24 cellular contexts compared by ENCODE assay signal in genomic region chrX:46693149-46693548, GRCh38.
A peak's percentile ranks its signal among the peaks of the same experiment; 100 is the strongest.
DNase-seq lines count a peak whose midpoint lies in the region; ATAC-seq lines count a peak whose summit lies in the region.
"Had no signal": no experiment of that assay in that cellular context is flagged by ENCODE, and none has a peak within 500 bp of the region (broad histone marks: within the 10 kb centered on the region; RNA-seq: fewer than 3 reads in every experiment).

No MANE protein-coding gene starts in this region.

- no peaks in the 10 kb centered on the region for H3K36me3 Mint-ChIP-seq in naive B cell
- H3K36me3 Mint-ChIP-seq: stimulated activated effector memory CD8-positive, alpha-beta T cell treated with anti-CD3 and anti-CD28 coated beads, Interleukin-12 subunit alpha, Interleukin-12 subunit beta, amount 100 ng/mL, for 72 hours had no signal

- H3K9me3 Mint-ChIP-seq in naive B cell: peaks cover 0 to 2% (median 0%) of the 10 kb centered on the region in 7 donors
- H3K9me3 Mint-ChIP-seq: stimulated activated effector memory CD8-positive, alpha-beta T cell treated with anti-CD3 and anti-CD28 coated beads, Interleukin-12 subunit alpha, Interleukin-12 subunit beta, amount 100 ng/mL, for 72 hours had no signal

- DNase-seq in naive B cell: peak; percentile 18
- no peak for DNase-seq in stimulated activated CD4-positive, alpha-beta T cell treated with anti-CD3 and anti-CD28 coated beads, Interleukin-12 subunit alpha, Interleukin-12 subunit beta, amount 100 ng/mL, for 4 hours
- no peak for DNase-seq in stimulated activated CD4-positive, alpha-beta T cell treated with anti-CD3 and anti-CD28 coated beads, Interleukin-15, amount 100 ng/mL, for 24 hours
- DNase-seq: activated CD4-positive, alpha-beta T cell treated with anti-CD3 and anti-CD28 coated beads, Interleukin-2, amount 50 U/mL, for 1 hour; activated CD8-positive, alpha-beta memory T cell treated with anti-CD3 and anti-CD28 coated beads, Interleukin-2, amount 50 U/mL, for 48 hours; activated effector memory CD4-positive, alpha-beta T cell treated with anti-CD3 and anti-CD28 coated beads, Interleukin-2, amount 50 U/mL, for 16 hours; AML-193; Caco-2; dermis blood vessel endothelial cell; foreskin keratinocyte; kidney glomerular epithelial cell; mammary epithelial cell; naive thymus-derived CD4-positive, alpha-beta T cell; NCI-H774; ovary; PC-9; right cardiac atrium; SIG-M5; T-helper 1 cell had no signal

- H3K27me3 Mint-ChIP-seq in naive B cell: no peaks in the 10 kb centered on the region
- H3K27me3 Mint-ChIP-seq: naive thymus-derived CD4-positive, alpha-beta T cell had no signal

- peak overlapping the region in 1 of 6 donors; percentile 58 for H3K27ac Mint-ChIP-seq in naive B cell
- H3K27ac Mint-ChIP-seq: naive thymus-derived CD4-positive, alpha-beta T cell; stimulated activated effector memory CD8-positive, alpha-beta T cell treated with anti-CD3 and anti-CD28 coated beads, Interleukin-12 subunit alpha, Interleukin-12 subunit beta, amount 100 ng/mL, for 72 hours had no signal

- peaks cover 27 to 51% (median 33%) of the 10 kb centered on the region in 3 donors for H3K4me1 Mint-ChIP-seq in naive B cell
- H3K4me1 Mint-ChIP-seq: naive thymus-derived CD4-positive, alpha-beta T cell; stimulated activated effector memory CD8-positive, alpha-beta T cell treated with anti-CD3 and anti-CD28 coated beads, Interleukin-12 subunit alpha, Interleukin-12 subunit beta, amount 100 ng/mL, for 72 hours had no signal

- ATAC-seq in GM18858 (IDR thresholded peaks at IDR 0.05; ENCODE audit: unreplicated experiment) (peak; percentile 54), GM21390 (IDR thresholded peaks at IDR 0.05; ENCODE audit: unreplicated experiment) (peak; percentile 69), HG03342 (IDR thresholded peaks at IDR 0.05; ENCODE audit: unreplicated experiment) (peak; percentile 72), naive B cell (ENCODE audit: low read depth in 2 of 2) (peak; percentile 58 to 65), GM19467 (IDR thresholded peaks at IDR 0.05; ENCODE audit: unreplicated experiment) (no peak)
- ATAC-seq: foreskin keratinocyte; naive thymus-derived CD4-positive, alpha-beta T cell; right cardiac atrium; stimulated activated effector memory CD8-positive, alpha-beta T cell treated with anti-CD3 and anti-CD28 coated beads, Interleukin-12 subunit alpha, Interleukin-12 subunit beta, amount 100 ng/mL, for 72 hours had no signal

- H3K4me3 Mint-ChIP-seq in naive B cell: peak overlapping the region in 7 of 8 donors; percentile 38 to 75 (median 57)
- H3K4me3 Mint-ChIP-seq: naive thymus-derived CD4-positive, alpha-beta T cell; stimulated activated effector memory CD8-positive, alpha-beta T cell treated with anti-CD3 and anti-CD28 coated beads, Interleukin-12 subunit alpha, Interleukin-12 subunit beta, amount 100 ng/mL, for 72 hours had no signal
